11 cellular contexts compared by ENCODE assay signal in the genomic region with DNA sequence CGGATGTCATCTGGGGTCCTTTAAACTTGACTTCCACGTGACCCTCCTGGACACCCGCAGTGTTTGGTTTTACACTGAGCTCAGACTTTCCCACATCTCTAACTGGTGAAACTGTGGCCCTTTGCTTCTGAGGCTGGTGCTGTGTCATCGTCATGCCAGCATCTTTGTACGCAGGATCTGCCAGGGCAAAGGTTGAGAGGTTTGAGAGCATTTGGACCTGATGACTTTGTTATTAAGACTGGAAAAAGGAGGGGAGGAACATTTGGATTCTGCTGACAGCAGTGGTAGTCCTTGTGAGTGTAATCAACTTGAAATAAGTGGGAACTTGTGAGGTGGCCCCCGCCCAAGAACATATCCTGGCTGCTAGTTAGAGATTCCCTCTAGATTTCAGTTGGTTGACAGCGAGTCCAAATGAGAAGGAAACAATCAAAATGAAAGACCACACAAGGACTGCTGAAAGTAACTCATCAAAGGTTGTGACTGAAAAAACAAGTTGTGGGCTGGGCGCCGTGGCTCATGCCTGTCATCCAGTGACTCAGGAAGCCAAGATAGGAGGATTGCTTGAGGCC.
A peak's percentile ranks its signal among the peaks of the same experiment; 100 is the strongest.
DNase-seq lines count a peak whose midpoint lies in the region; TF ChIP-seq lines count a peak whose summit lies in the region.
"Had no signal": no experiment of that assay in that cellular context is flagged by ENCODE, and none has a peak within 500 bp of the region (broad histone marks: within the 10 kb centered on the region; RNA-seq: fewer than 3 reads in every experiment).

No MANE protein-coding gene starts in this region.

- 0 out of 2 replicates have a peak, but pooled peaks cover 3% of the 10 kb centered on the region for H3K4me1 ChIP-seq in BE2C

- H3K4me3 ChIP-seq in fibroblast of the aortic adventitia (ENCODE audit: low read depth, low read length): no peak overlapping the region
- H3K4me3 ChIP-seq in BE2C (ENCODE audit: low read depth, low read length): no peak overlapping the region
- H3K4me3 ChIP-seq: left ventricle myocardium inferior had no signal

- 0 out of 2 replicates have a peak, but pooled peaks cover 3% of the 10 kb centered on the region for H3K9me3 ChIP-seq in BE2C

- DNase-seq in activated CD8-positive, alpha-beta memory T cell treated with anti-CD3 and anti-CD28 coated beads for 24 hours: peak; percentile 78
- DNase-seq in activated CD8-positive, alpha-beta memory T cell treated with anti-CD3 and anti-CD28 coated beads, Interleukin-2, amount 50 U/mL, for 4 hours: no peak
- peak; percentile 81 for DNase-seq in activated CD8-positive, alpha-beta memory T cell treated with anti-CD3 and anti-CD28 coated beads, Interleukin-2, amount 50 U/mL, for 48 hours
- DNase-seq in fibroblast of the aortic adventitia (ENCODE audit: low read depth) (peak; percentile 21), T1000 (lab: John Stamatoyannopoulos, UW) (no peak), BE2C (no peak), SK-N-DZ (ENCODE audit: low spot score) (no peak)
- peak; percentile 51 for DNase-seq in stimulated activated CD8-positive, alpha-beta memory T cell treated with anti-CD3 and anti-CD28 coated beads, Interleukin-4, amount 100 ng/mL, for 24 hours (ENCODE audit: low read depth)
- DNase-seq: brain microvascular endothelial cell, left ventricle myocardium inferior, NCI-H1436 treated with DMSO at 0.1 percent for 48 hours had no signal

- peaks cover 3% of the 10 kb centered on the region; the same call in 1 of the 2 replicates for H3K36me3 ChIP-seq in BE2C
- H3K36me3 ChIP-seq: brain microvascular endothelial cell had no signal

- H3K27me3 ChIP-seq in BE2C: no peaks in the 10 kb centered on the region
- H3K27me3 ChIP-seq: brain microvascular endothelial cell had no signal

- TF ChIP-seq CTCF in fibroblast of the aortic adventitia (IDR thresholded peaks at IDR 0.05; ENCODE audit: insufficient read depth, low read length) (no peak), BE2C (IDR thresholded peaks at IDR 0.05; ENCODE audit: low read depth, low read length) (no peak)

Comparison
In these comparisons a context has a peak if more than half of its experiments do, and no peak if none do; other contexts are left out.
1. DNase-seq: peak in activated CD8-positive, alpha-beta memory T cell treated with anti-CD3 and anti-CD28 coated beads for 24 hours (single experiment), activated CD8-positive, alpha-beta memory T cell treated with anti-CD3 and anti-CD28 coated beads, Interleukin-2, amount 50 U/mL, for 48 hours (single experiment), fibroblast of the aortic adventitia (single experiment) and stimulated activated CD8-positive, alpha-beta memory T cell treated with anti-CD3 and anti-CD28 coated beads, Interleukin-4, amount 100 ng/mL, for 24 hours (single experiment); none in activated CD8-positive, alpha-beta memory T cell treated with anti-CD3 and anti-CD28 coated beads, Interleukin-2, amount 50 U/mL, for 4 hours (single experiment), T1000 (single experiment), BE2C (single experiment) and SK-N-DZ (single experiment).